In genomic region chr6:18990313-18990978, GRCh38 we compare ENCODE assay signal across 8 cellular contexts.
DNase-seq lines count a peak whose midpoint lies in the region; ATAC-seq, FAIRE-seq and TF ChIP-seq lines count a peak whose summit lies in the region.

No MANE protein-coding gene starts in this region.

- intact Hi-C loops in left colon (cut with DNase I, micrococcal nuclease), result no loop called here

- ATAC-seq in GM18867 (IDR thresholded peaks at IDR 0.05; ENCODE audit: unreplicated experiment) (peak; percentile 95), HG03175 (IDR thresholded peaks at IDR 0.05; ENCODE audit: unreplicated experiment) (peak; percentile 74), left colon (peak; percentile 73)

- no peaks in the 10 kb centered on the region for H3K36me3 ChIP-seq in bronchial epithelial cell (ENCODE audit: control insufficient read depth, insufficient read depth, low read length)

- no peak overlapping the region for H3K27ac ChIP-seq in C4-2B

- DNase-seq in NCI-H82 treated with DMSO at 0.1 percent for 48 hours (lab: John Stamatoyannopoulos, UW; ENCODE audit: unreplicated experiment), result peak; percentile 22
- peak; percentile 44 for DNase-seq in bronchial epithelial cell (ENCODE audit: low read depth)
- DNase-seq in left colon, result peak; percentile 39 to 80
- peak; percentile 0 to 18 (median 6) for DNase-seq in stimulated activated CD4-positive, alpha-beta T cell treated with anti-CD3 and anti-CD28 coated beads, TNF-alpha, amount 100 ng/mL, for 48 hours (ENCODE audit: low read depth in 3 of 3)
- no peak for DNase-seq in SKM-1 (lab: John Stamatoyannopoulos, UW; ENCODE audit: unreplicated experiment)

- H3K27me3 ChIP-seq in bronchial epithelial cell (ENCODE audit: control insufficient read depth, insufficient read depth, low read length), result no peaks in the 10 kb centered on the region

- no peak overlapping the region for H3K4me3 ChIP-seq in bronchial epithelial cell (ENCODE audit: low read depth, low read length)

- FAIRE-seq in bronchial epithelial cell (lab: Jason Lieb, UNC), result no peak

- TF ChIP-seq CTCF in C4-2B (conservative IDR thresholded peaks at IDR 0.05), result peak; percentile 92
- TF ChIP-seq CTCF in bronchial epithelial cell (IDR thresholded peaks at IDR 0.05; ENCODE audit: insufficient read depth, low read length, severe bottlenecking), result peak; percentile 89
